ENCODE assay signal across 19 cellular contexts in genomic region chr2:55489467-55490062, GRCh38.
"Had no signal": no experiment of that assay in that cellular context is flagged by ENCODE, and none has a peak within 500 bp of the region (broad histone marks: within the 10 kb centered on the region; RNA-seq: fewer than 3 reads in every experiment).

No MANE protein-coding gene starts in this region.

- H3K27ac ChIP-seq: dorsolateral prefrontal cortex, hepatocyte, left ventricle myocardium inferior, neutrophil, parathyroid adenoma, stomach, testis had no signal

- H3K27me3 ChIP-seq: dorsolateral prefrontal cortex, neutrophil, stomach, testis had no signal

- H3K9ac ChIP-seq: parathyroid adenoma had no signal

- H3K9me3 ChIP-seq: left ventricle myocardium inferior, neutrophil, stomach, testis had no signal

- H3K79me2 ChIP-seq: hepatocyte, parathyroid adenoma had no signal

- ATAC-seq: activated naive CD8-positive, alpha-beta T cell treated with anti-CD3 and anti-CD28 coated beads, Interleukin-2, amount 50 U/mL, for 24 hours; activated T-helper 17 cell treated with anti-CD3 and anti-CD28 coated beads, Interleukin-2, amount 50 U/mL, for 72 hours; naive thymus-derived CD8-positive, alpha-beta T cell had no signal

- H2AFZ ChIP-seq: hepatocyte, parathyroid adenoma had no signal

- H3K4me3 ChIP-seq: dorsolateral prefrontal cortex, hepatocyte, left ventricle myocardium inferior, stomach, testis had no signal

- DNase-seq: activated CD4-positive, alpha-beta T cell treated with anti-CD3 and anti-CD28 coated beads for 1 hour; activated CD4-positive, alpha-beta T cell treated with anti-CD3 and anti-CD28 coated beads, Interleukin-2, amount 50 U/mL, for 48 hours; activated naive CD4-positive, alpha-beta T cell treated with anti-CD3 and anti-CD28 coated beads for 36 hours; activated naive CD8-positive, alpha-beta T cell treated with anti-CD3 and anti-CD28 coated beads, Interleukin-2, amount 50 U/mL, for 24 hours; aorta; dorsolateral prefrontal cortex; endodermal cell; islet precursor cell; left ventricle myocardium inferior; naive thymus-derived CD8-positive, alpha-beta T cell; stimulated activated CD4-positive, alpha-beta T cell treated with anti-CD3 and anti-CD28 coated beads, Interleukin-12 subunit alpha, Interleukin-12 subunit beta, amount 100 ng/mL, for 4 hours; stimulated activated CD4-positive, alpha-beta T cell treated with anti-CD3 and anti-CD28 coated beads, Interleukin-2, amount 100 ng/mL, for 24 hours; stomach; T-helper 9 cell; testis had no signal

- H3K4me2 ChIP-seq: hepatocyte had no signal

- H3K36me3 ChIP-seq: left ventricle myocardium inferior, neutrophil, stomach had no signal

- H3K4me1 ChIP-seq: left ventricle myocardium inferior, parathyroid adenoma, stomach, testis had no signal
